24 cellular contexts compared by ENCODE assay signal in the genomic region with DNA sequence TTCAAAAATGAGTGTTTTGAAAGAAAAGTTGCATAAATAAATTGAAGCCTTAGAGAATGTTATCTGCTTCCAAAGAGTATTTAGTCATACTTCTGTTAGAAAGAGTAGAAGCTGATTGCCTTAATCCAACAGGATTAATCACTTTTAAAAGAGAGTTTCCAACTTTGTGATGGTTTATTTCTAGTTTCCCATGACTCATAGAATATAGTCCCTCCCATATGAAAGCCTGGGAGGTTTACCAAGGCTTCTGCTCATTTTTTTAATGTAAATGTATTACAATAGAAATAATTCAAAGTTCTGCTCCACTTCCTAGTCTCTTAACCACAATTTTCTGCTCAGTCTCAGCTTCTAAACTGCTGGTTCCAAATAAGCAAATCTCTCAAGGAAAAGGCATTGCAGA.
DNase-seq lines count a peak whose midpoint lies in the region; ATAC-seq and TF ChIP-seq lines count a peak whose summit lies in the region.
"Had no signal": no experiment of that assay in that cellular context is flagged by ENCODE, and none has a peak within 500 bp of the region (broad histone marks: within the 10 kb centered on the region; RNA-seq: fewer than 3 reads in every experiment).

No MANE protein-coding gene starts in this region.

- no peaks in the 10 kb centered on the region for H3K4me1 Mint-ChIP-seq in naive thymus-derived CD8-positive, alpha-beta T cell
- H3K4me1 Mint-ChIP-seq: activated CD4-positive, alpha-beta T cell treated with anti-CD3 and anti-CD28 coated beads for 36 hours; CD4-positive, CD25-positive, alpha-beta regulatory T cell; nephron had no signal

- no peak overlapping the region for H3K4me3 Mint-ChIP-seq in naive thymus-derived CD8-positive, alpha-beta T cell
- H3K4me3 Mint-ChIP-seq: activated CD4-positive, alpha-beta T cell treated with anti-CD3 and anti-CD28 coated beads for 36 hours; activated T-cell treated with anti-CD3 and anti-CD28 coated beads, Interleukin-2, amount 50 U/mL, for 4 hours; CD4-positive, CD25-positive, alpha-beta regulatory T cell; nephron had no signal

- no peak for ATAC-seq in naive thymus-derived CD8-positive, alpha-beta T cell
- ATAC-seq: activated CD4-positive, alpha-beta T cell treated with anti-CD3 and anti-CD28 coated beads for 36 hours; activated T-cell treated with anti-CD3 and anti-CD28 coated beads, Interleukin-2, amount 50 U/mL, for 4 hours; pancreas; right cardiac atrium had no signal

- in situ Hi-C loops in astrocyte of the spinal cord (cut with HindIII; ENCODE audit: low sequenced_read_pairs), result no loop called here

- H3K36me3 Mint-ChIP-seq in naive thymus-derived CD8-positive, alpha-beta T cell, result peaks cover 0 to 22% (median 0%) of the 10 kb centered on the region in 3 donors
- H3K36me3 Mint-ChIP-seq: CD4-positive, CD25-positive, alpha-beta regulatory T cell had no signal

- peaks cover 0 to 7% (median 0%) of the 10 kb centered on the region in 5 donors for H3K27me3 Mint-ChIP-seq in naive thymus-derived CD8-positive, alpha-beta T cell
- H3K27me3 Mint-ChIP-seq: activated CD4-positive, alpha-beta T cell treated with anti-CD3 and anti-CD28 coated beads for 36 hours; CD4-positive, CD25-positive, alpha-beta regulatory T cell had no signal

- TF ChIP-seq CTCF in astrocyte of the spinal cord (IDR thresholded peaks at IDR 0.05; ENCODE audit: low read depth, low read length), result no peak

- DNase-seq in AG08396 (ENCODE audit: low spot score), result peak; percentile 3
- peak; percentile 28 for DNase-seq in HS-5 (ENCODE audit: low read depth)
- DNase-seq in astrocyte of the spinal cord (ENCODE audit: low read depth, low spot score), result peak; percentile 24
- DNase-seq in iris pigment epithelial cell (ENCODE audit: low read depth), result peak; percentile 65
- DNase-seq in kidney glomerular epithelial cell (lab: John Stamatoyannopoulos, UW), result no peak
- no peak for DNase-seq in NCI-H146 treated with DMSO at 0.1 percent for 48 hours (lab: John Stamatoyannopoulos, UW; ENCODE audit: unreplicated experiment)
- DNase-seq in GM19240 (ENCODE audit: insufficient read length, low spot score), result no peak
- DNase-seq in naive thymus-derived CD8-positive, alpha-beta T cell, result no peak
- DNase-seq: activated CD4-positive, alpha-beta T cell treated with anti-CD3 and anti-CD28 coated beads for 36 hours; activated naive CD4-positive, alpha-beta T cell; activated T-cell treated with anti-CD3 and anti-CD28 coated beads, Interleukin-2, amount 50 U/mL, for 4 hours; adrenal gland; CD4-positive, CD25-positive, alpha-beta regulatory T cell; cortex of kidney; foreskin fibroblast; NCI-H1092; NCI-H1930; pancreas; right cardiac atrium; stimulated activated CD4-positive, alpha-beta T cell treated with anti-CD3 and anti-CD28 coated beads, Interleukin-4, amount 100 ng/mL, for 4 hours; stimulated activated naive CD4-positive, alpha-beta T cell; testis; uterus had no signal

- POLR2A ChIA-PET in naive thymus-derived CD8-positive, alpha-beta T cell (lab: Charles Lee), result no interaction called here

- no peak overlapping the region for H3K27ac Mint-ChIP-seq in naive thymus-derived CD8-positive, alpha-beta T cell
- H3K27ac Mint-ChIP-seq: activated CD4-positive, alpha-beta T cell treated with anti-CD3 and anti-CD28 coated beads for 36 hours; CD4-positive, CD25-positive, alpha-beta regulatory T cell; nephron had no signal

- peaks cover 10 to 44% (median 23%) of the 10 kb centered on the region in 9 donors for H3K9me3 Mint-ChIP-seq in naive thymus-derived CD8-positive, alpha-beta T cell

- H3K4me3 ChIP-seq in astrocyte of the spinal cord (ENCODE audit: low read depth, low read length), result no peak overlapping the region
- H3K4me3 ChIP-seq: adrenal gland, pancreas, testis, uterus had no signal

Comparison
In these comparisons a context has a peak if more than half of its experiments do, and no peak if none do; other contexts are left out.
1. DNase-seq: peak in AG08396 (single experiment), HS-5 (single experiment), astrocyte of the spinal cord (single experiment) and iris pigment epithelial cell (single experiment); none in kidney glomerular epithelial cell (single experiment), NCI-H146 treated with DMSO at 0.1 percent for 48 hours (single experiment), GM19240 (single experiment) and naive thymus-derived CD8-positive, alpha-beta T cell (0 of 10).